Comparison of ENCODE assay signal across 8 cellular contexts in the genomic region with DNA sequence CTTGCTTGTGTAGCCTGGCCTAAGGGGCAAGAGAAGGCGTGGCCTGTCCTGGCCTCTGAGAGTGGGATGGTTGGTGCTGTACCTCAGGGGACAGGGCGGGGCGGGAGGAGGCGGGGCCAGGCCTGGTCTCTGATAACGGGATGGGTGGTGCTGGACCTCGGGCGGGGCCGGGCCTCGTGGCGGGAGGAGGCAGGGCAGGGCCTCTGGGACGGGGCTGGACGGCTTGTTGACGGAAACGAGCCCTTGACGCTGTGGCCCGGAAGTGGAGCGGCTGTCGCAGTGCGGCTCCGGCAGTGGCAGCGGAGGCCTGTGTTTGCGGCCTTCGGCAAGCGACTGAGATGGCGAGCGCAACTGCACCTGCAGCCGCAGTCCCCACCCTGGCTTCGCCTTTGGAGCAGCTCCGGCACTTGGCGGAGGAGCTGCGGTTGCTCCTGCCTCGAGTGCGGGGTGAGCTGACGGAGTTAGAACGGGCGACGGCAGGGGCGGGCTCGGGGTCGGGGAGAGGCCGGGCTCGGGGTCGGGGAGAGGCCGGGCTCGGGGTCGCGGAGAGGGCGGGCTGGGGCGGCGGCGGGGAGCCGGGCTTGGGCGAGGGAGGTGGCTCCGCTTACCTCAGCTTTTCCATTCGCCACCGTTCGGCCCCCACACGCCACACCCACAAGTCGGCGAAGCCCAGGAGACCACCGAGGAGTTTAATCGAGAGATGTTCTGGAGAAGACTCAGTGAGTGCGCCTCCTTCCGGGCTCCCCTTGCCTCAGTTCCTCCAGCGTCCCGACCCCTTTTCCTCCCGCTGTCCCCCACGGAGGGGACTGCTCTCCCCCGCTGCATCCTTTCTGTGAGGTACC. TPM values are rescaled to one million over a fixed set of nuclear protein-coding genes. Genes with fewer than 3 reads are reported as not detected.
DNase-seq lines count a peak whose midpoint lies in the region; ATAC-seq and TF ChIP-seq lines count a peak whose summit lies in the region.

A gene with protein sequence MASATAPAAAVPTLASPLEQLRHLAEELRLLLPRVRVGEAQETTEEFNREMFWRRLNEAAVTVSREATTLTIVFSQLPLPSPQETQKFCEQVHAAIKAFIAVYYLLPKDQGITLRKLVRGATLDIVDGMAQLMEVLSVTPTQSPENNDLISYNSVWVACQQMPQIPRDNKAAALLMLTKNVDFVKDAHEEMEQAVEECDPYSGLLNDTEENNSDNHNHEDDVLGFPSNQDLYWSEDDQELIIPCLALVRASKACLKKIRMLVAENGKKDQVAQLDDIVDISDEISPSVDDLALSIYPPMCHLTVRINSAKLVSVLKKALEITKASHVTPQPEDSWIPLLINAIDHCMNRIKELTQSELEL (plus strand): TSS at position 243 of the 842 bp plus-strand sequence. CDS start 96 bp downstream, at position 339.

- H3K27ac ChIP-seq in Peyer's patch: peak within 1 kb of the TSS; percentile 90 to 99 (median 97)
- peak within 1 kb of the TSS; percentile 64 for H3K27ac ChIP-seq in muscle layer of colon (ENCODE audit: low read depth, low read length)

- peak; percentile 31 for DNase-seq in DMS79 (lab: John Stamatoyannopoulos, UW)
- peak; percentile 88 for DNase-seq in HuH-7.5 (ENCODE audit: low spot score)
- peak; percentile 98 to 99 (median 99) for DNase-seq in Peyer's patch
- DNase-seq in activated T-cell treated with anti-CD3 and anti-CD28 coated beads, Interleukin-2, amount 50 U/mL, for 4 hours: peak; percentile 75
- peak; percentile 72 to 83 for DNase-seq in stimulated activated CD8-positive, alpha-beta memory T cell treated with anti-CD3 and anti-CD28 coated beads, Interleukin-7, amount 100 ng/mL, for 4 hours (ENCODE audit: low read depth in 2 of 2)

- peak within 1 kb of the TSS; percentile 57 for H3K9ac ChIP-seq in muscle layer of colon (ENCODE audit: low read length)

- TF ChIP-seq CTCF in Peyer's patch (IDR thresholded peaks at IDR 0.05): peak in 5 of 6 experiments; percentile 29 to 44 (median 36)

- peaks cover 16% of the 10 kb centered on the region for H3K36me3 Mint-ChIP-seq in activated T-cell treated with anti-CD3 and anti-CD28 coated beads, Interleukin-2, amount 50 U/mL, for 4 hours (ENCODE audit: insufficient read depth)

- H3K4me3 Mint-ChIP-seq in activated T-cell treated with anti-CD3 and anti-CD28 coated beads, Interleukin-2, amount 50 U/mL, for 4 hours: peak within 1 kb of the TSS; percentile 95

- H3K4me3 ChIP-seq in Peyer's patch: peak within 1 kb of the TSS; percentile 71 to 95 (median 84)
- H3K4me3 ChIP-seq in muscle layer of colon (ENCODE audit: low read depth in 1 of 2, low read length in 2 of 2): peak within 1 kb of the TSS; percentile 72 to 80

- peak; percentile 82 to 87 for TF ChIP-seq POLR2A in Peyer's patch (IDR thresholded peaks at IDR 0.05)

- ATAC-seq in GM21526 (IDR thresholded peaks at IDR 0.05; ENCODE audit: low FRiP score, unreplicated experiment) (peak; percentile 80), esophagus mucosa (peak; percentile 94)
- ATAC-seq in activated T-cell treated with anti-CD3 and anti-CD28 coated beads, Interleukin-2, amount 50 U/mL, for 4 hours: peak; percentile 93 to 94

- H3K9me3 Mint-ChIP-seq in activated T-cell treated with anti-CD3 and anti-CD28 coated beads, Interleukin-2, amount 50 U/mL, for 4 hours: no peaks in the 10 kb centered on the region

- H3K4me1 ChIP-seq in Peyer's patch (peaks cover 0 to 12% (median 3%) of the 10 kb centered on the region in 4 donors), muscle layer of colon (ENCODE audit: insufficient read depth, low read length) (peaks cover 4% of the 10 kb centered on the region)

- H3K4me1 Mint-ChIP-seq in activated T-cell treated with anti-CD3 and anti-CD28 coated beads, Interleukin-2, amount 50 U/mL, for 4 hours (ENCODE audit: low read depth): peaks cover 30% of the 10 kb centered on the region

- H3K9me3 ChIP-seq in Peyer's patch: no peaks in the 10 kb centered on the region
- no peaks in the 10 kb centered on the region for H3K9me3 ChIP-seq in muscle layer of colon (ENCODE audit: low read length)

- H3K27me3 Mint-ChIP-seq in activated T-cell treated with anti-CD3 and anti-CD28 coated beads, Interleukin-2, amount 50 U/mL, for 4 hours (ENCODE audit: low read depth): no peaks in the 10 kb centered on the region

- H3K36me3 ChIP-seq in Peyer's patch: peaks cover 0 to 39% (median 0%) of the 10 kb centered on the region in 3 donors
- peaks cover 11% of the 10 kb centered on the region for H3K36me3 ChIP-seq in muscle layer of colon (ENCODE audit: insufficient read depth, low read length)

- H3K27me3 ChIP-seq in Peyer's patch (no peaks in the 10 kb centered on the region), muscle layer of colon (ENCODE audit: control insufficient read depth in 1 of 2, insufficient read depth in 2 of 2, low read length in 2 of 2) (no peaks in the 10 kb centered on the region)

RNA-seq across cellular contexts. Expression of the gene that starts here (rescaled TPM):
- 10 to 100 TPM; 73.0 to 95.1 (median 83.5) TPM for total RNA-seq in Peyer's patch
- total RNA-seq in activated T-cell treated with anti-CD3 and anti-CD28 coated beads, Interleukin-2, amount 50 U/mL, for 4 hours: 10 to 100 TPM; 34.9 to 35.9 (median 35.5) TPM
- total RNA-seq in esophagus mucosa: 53.1 TPM

Comparison
In these comparisons a context has a peak if more than half of its experiments do, and no peak if none do; other contexts are left out.
1. Peak in every context shown above with its lines: DNase-seq, ATAC-seq, H3K4me3 ChIP-seq and H3K27ac ChIP-seq.
2. DNase-seq: peak in every context shown above with its lines; median percentile 99 in Peyer's patch; 88 in HuH-7.5; 78 in stimulated activated CD8-positive, alpha-beta memory T cell treated with anti-CD3 and anti-CD28 coated beads, Interleukin-7, amount 100 ng/mL, for 4 hours; 75 in activated T-cell treated with anti-CD3 and anti-CD28 coated beads, Interleukin-2, amount 50 U/mL, for 4 hours; 31 in DMS79.